In the genomic region with DNA sequence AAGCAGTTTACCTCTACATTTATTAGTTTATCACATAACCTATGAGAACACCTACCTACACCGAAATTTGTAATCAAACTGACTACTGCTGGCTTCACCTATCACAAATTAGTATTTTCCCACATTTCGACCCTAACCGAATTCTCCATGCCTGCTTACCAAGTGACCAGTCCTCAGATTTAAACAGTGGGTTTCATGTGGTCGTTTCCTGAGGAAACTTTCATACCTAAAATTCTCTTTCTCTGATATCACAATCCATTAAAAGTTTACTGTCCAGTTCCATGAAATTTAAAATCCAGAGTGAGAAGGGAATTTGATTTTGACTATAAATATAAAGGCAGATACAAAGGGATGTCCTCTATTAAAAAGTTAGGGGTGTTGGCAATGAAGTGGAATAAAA, we compare ENCODE assay signal across 1 cellular context.
TF ChIP-seq lines count a peak whose summit lies in the region.

No MANE protein-coding gene starts in this region.

TF ChIP-seq in A549, 52 proteins besides CTCF, POLR2A, EP300 and RAD21 (continued from another document):
- TF ChIP-seq RARB (CRISPR knock-in tag; IDR thresholded peaks at IDR 0.05) = no peak
- TF ChIP-seq CEBPB (IDR thresholded peaks at IDR 0.05) = no peak
- TF ChIP-seq NPAS2 (CRISPR knock-in tag; IDR thresholded peaks at IDR 0.05; ENCODE audit: borderline replicate concordance) = no peak
TF ChIP-seq in A549: peak in this region for 0.
